In the genomic region with DNA sequence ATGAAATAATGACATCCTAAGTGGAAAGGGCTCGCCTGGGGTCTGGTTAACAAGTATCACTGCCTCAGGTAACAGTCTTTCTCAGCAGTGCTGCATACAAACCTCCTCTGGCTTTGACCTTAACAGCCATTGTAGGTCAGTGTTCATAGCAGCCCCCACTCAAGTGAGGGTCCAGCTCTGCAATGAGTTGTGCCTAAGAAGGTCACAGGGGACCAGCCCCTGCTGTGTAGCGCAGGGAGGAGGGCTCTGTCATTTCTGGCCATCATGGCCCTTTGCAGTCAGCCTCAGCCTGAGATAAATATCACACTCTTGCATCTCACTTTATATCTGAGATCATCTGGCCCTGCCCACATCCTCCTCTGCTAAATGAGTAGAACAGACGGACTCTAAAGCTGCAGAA, we compare ENCODE assay signal across 14 cellular contexts. TPM values are rescaled to one million over a fixed set of nuclear protein-coding genes. Genes with fewer than 3 reads are reported as not detected.
DNase-seq lines count a peak whose midpoint lies in the region; ATAC-seq and TF ChIP-seq lines count a peak whose summit lies in the region.
"Had no signal": no experiment of that assay in that cellular context is flagged by ENCODE, and none has a peak within 500 bp of the region (broad histone marks: within the 10 kb centered on the region; RNA-seq: fewer than 3 reads in every experiment).

No MANE protein-coding gene starts in this region.

- TF ChIP-seq CTCF in mucosa of descending colon (IDR thresholded peaks at IDR 0.05) = no peak

- H3K4me2 ChIP-seq in BLaER1 treated with 17β-estradiol and CSF1 and Interleukin-3, amounts not matched to agents 10 nM and 100 nM = peak overlapping the region; percentile 28 to 84 (median 48); a peak in 17 of 22 replicates
- H3K4me2 ChIP-seq: KMS-11 had no signal

- no peaks in the 10 kb centered on the region for H4K20me1 ChIP-seq in BLaER1 treated with 17β-estradiol and CSF1 and Interleukin-3, amounts not matched to agents 10 nM and 100 nM

- H3K4me1 ChIP-seq in BLaER1 treated with 17β-estradiol and CSF1 and Interleukin-3, amounts not matched to agents 10 nM and 100 nM = peaks cover 11 to 27% (median 13%) of the 10 kb centered on the region in 10 experiments
- H3K4me1 ChIP-seq in mucosa of descending colon (ENCODE audit: low read depth) = no peaks in the 10 kb centered on the region
- H3K4me1 ChIP-seq: ascending aorta, HAP-1 had no signal

- no peaks in the 10 kb centered on the region for H3K27me3 ChIP-seq in BLaER1 treated with 17β-estradiol and CSF1 and Interleukin-3, amounts not matched to agents 10 nM and 100 nM
- H3K27me3 ChIP-seq: ascending aorta had no signal

- peaks cover 3% of the 10 kb centered on the region for H3K27me3 Mint-ChIP-seq in activated T-helper 2 cell treated with anti-CD3 and anti-CD28 coated beads, Interferon-gamma antibody, Interleukin-2, Interleukin-4, amounts not matched to agents 10 μg/mL and 5 μg/mL and 100 μg/mL, durations not matched to agents 14 hours and 24 hours and 36 hours (ENCODE audit: low read depth)

- H3K4me1 Mint-ChIP-seq in activated T-helper 2 cell treated with anti-CD3 and anti-CD28 coated beads, Interferon-gamma antibody, Interleukin-2, Interleukin-4, amounts not matched to agents 10 μg/mL and 5 μg/mL and 100 μg/mL, durations not matched to agents 14 hours and 24 hours and 36 hours (ENCODE audit: low read depth) = peaks cover 47% of the 10 kb centered on the region

- H3K9me3 ChIP-seq in BLaER1 treated with 17β-estradiol and CSF1 and Interleukin-3, amounts not matched to agents 10 nM and 100 nM (replicated peaks in 1 of 11) = peaks cover 0 to 6% (median 0%) of the 10 kb centered on the region in 11 experiments; a peak in 1 of 22 replicates
- H3K9me3 ChIP-seq in KOPT-K1 (ENCODE audit: insufficient read depth, low read length, poor library complexity, severe bottlenecking) (peaks cover 7% of the 10 kb centered on the region), mucosa of descending colon (no peaks in the 10 kb centered on the region)
- H3K9me3 ChIP-seq: ascending aorta, HAP-1 had no signal

- intact Hi-C loops in activated T-helper 2 cell treated with anti-CD3 and anti-CD28 coated beads, Interferon-gamma antibody, Interleukin-2, Interleukin-4, amounts not matched to agents 10 μg/mL and 5 μg/mL and 100 μg/mL, durations not matched to agents 14 hours and 24 hours and 36 hours (cut with micrococcal nuclease) = loop anchor here (1.0 to 2.0 kb wide), 2 partner anchors 9 to 17 kb away; a partner anchor contains a TSS
- intact Hi-C loops in mucosa of descending colon (cut with DNase I, micrococcal nuclease) = no loop called here

- no peaks in the 10 kb centered on the region for H3K36me3 ChIP-seq in BLaER1 treated with 17β-estradiol and CSF1 and Interleukin-3, amounts not matched to agents 10 nM and 100 nM
- H3K36me3 ChIP-seq in KOPT-K1 (ENCODE audit: insufficient read depth, low read length) (no peaks in the 10 kb centered on the region), mucosa of descending colon (ENCODE audit: low read depth) (no peaks in the 10 kb centered on the region)
- H3K36me3 ChIP-seq: ascending aorta, HAP-1 had no signal

- no peaks in the 10 kb centered on the region for H3K36me3 Mint-ChIP-seq in activated T-helper 2 cell treated with anti-CD3 and anti-CD28 coated beads, Interferon-gamma antibody, Interleukin-2, Interleukin-4, amounts not matched to agents 10 μg/mL and 5 μg/mL and 100 μg/mL, durations not matched to agents 14 hours and 24 hours and 36 hours (ENCODE audit: low read depth)

- ATAC-seq in mucosa of descending colon = peak; percentile 75
- ATAC-seq in GM19328 (IDR thresholded peaks at IDR 0.05; ENCODE audit: unreplicated experiment) = no peak
- ATAC-seq in GM18517 (IDR thresholded peaks at IDR 0.05; ENCODE audit: unreplicated experiment) = no peak

- H3K27ac Mint-ChIP-seq in activated T-helper 2 cell treated with anti-CD3 and anti-CD28 coated beads, Interferon-gamma antibody, Interleukin-2, Interleukin-4, amounts not matched to agents 10 μg/mL and 5 μg/mL and 100 μg/mL, durations not matched to agents 14 hours and 24 hours and 36 hours = peak overlapping the region; percentile 80

- H3K4me3 ChIP-seq in BLaER1 treated with 17β-estradiol and CSF1 and Interleukin-3, amounts not matched to agents 10 nM and 100 nM = no peak overlapping the region
- no peak overlapping the region for H3K4me3 ChIP-seq in mucosa of descending colon
- H3K4me3 ChIP-seq: ascending aorta, HAP-1 had no signal

- H3K9ac ChIP-seq in BLaER1 treated with 17β-estradiol and CSF1 and Interleukin-3, amounts not matched to agents 10 nM and 100 nM = no peak overlapping the region
- H3K9ac ChIP-seq: KMS-11 had no signal

- peak overlapping the region; percentile 62 for H3K4me3 Mint-ChIP-seq in activated T-helper 2 cell treated with anti-CD3 and anti-CD28 coated beads, Interferon-gamma antibody, Interleukin-2, Interleukin-4, amounts not matched to agents 10 μg/mL and 5 μg/mL and 100 μg/mL, durations not matched to agents 14 hours and 24 hours and 36 hours (ENCODE audit: low read depth)

- peaks cover 11% of the 10 kb centered on the region for H3K9me3 Mint-ChIP-seq in activated T-helper 2 cell treated with anti-CD3 and anti-CD28 coated beads, Interferon-gamma antibody, Interleukin-2, Interleukin-4, amounts not matched to agents 10 μg/mL and 5 μg/mL and 100 μg/mL, durations not matched to agents 14 hours and 24 hours and 36 hours

- no peak overlapping the region for H3K27ac ChIP-seq in BLaER1 treated with 17β-estradiol and CSF1 and Interleukin-3, amounts not matched to agents 10 nM and 100 nM
- peak overlapping the region; percentile 36 for H3K27ac ChIP-seq in KOPT-K1 (ENCODE audit: low read depth, low read length, poor library complexity, severe bottlenecking)
- H3K27ac ChIP-seq: ascending aorta, epithelial cell of prostate, KMS-11 had no signal

- peak; percentile 38 for DNase-seq in activated T-helper 2 cell treated with anti-CD3 and anti-CD28 coated beads, Interferon-gamma antibody, Interleukin-2, Interleukin-4, amounts not matched to agents 10 μg/mL and 5 μg/mL and 100 μg/mL, durations not matched to agents 14 hours and 24 hours and 36 hours (ENCODE audit: low spot score)
- DNase-seq in mucosa of descending colon = peak in 1 of 3 donors; percentile 25
- DNase-seq in NCI-H1092 (lab: John Stamatoyannopoulos, UW) = no peak
- DNase-seq in effector CD8-positive, alpha-beta T cell (lab: John Stamatoyannopoulos, UW) = no peak
- DNase-seq: NCI-H2107, OCI-M1 had no signal

RNA-seq across cellular contexts. Expression of a gene that starts 18.1 kb away (rescaled TPM):
- total RNA-seq in activated T-helper 2 cell treated with anti-CD3 and anti-CD28 coated beads, Interferon-gamma antibody, Interleukin-2, Interleukin-4, amounts not matched to agents 10 μg/mL and 5 μg/mL and 100 μg/mL, durations not matched to agents 14 hours and 24 hours and 36 hours = 44.3 and 50.1 TPM in 2 replicates
- total RNA-seq in mucosa of descending colon = 10 to 100 TPM; 40.8 to 51.7 (median 42.5) TPM
